2 cellular contexts compared by ENCODE assay signal in genomic region chr22:30730351-30730750, GRCh38.
TF ChIP-seq lines count a peak whose summit lies in the region.

No MANE protein-coding gene starts in this region.

TF ChIP-seq in IMR-90, 13 proteins besides CTCF, POLR2A, EP300 and RAD21:
- TF ChIP-seq MAFK (IDR thresholded peaks at IDR 0.05; ENCODE audit: low read depth, low read length) (no peak), RCOR1 (IDR thresholded peaks at IDR 0.05; ENCODE audit: insufficient replicate concordance, low read length) (no peak), CHD1 (IDR thresholded peaks at IDR 0.05; ENCODE audit: low read depth, low read length) (no peak), FOS (IDR thresholded peaks at IDR 0.05; ENCODE audit: low read depth, low read length) (no peak)

TF ChIP-seq in K562, 482 proteins besides CTCF, POLR2A, EP300 and RAD21:
- TF ChIP-seq ILF3 (IDR thresholded peaks at IDR 0.05; ENCODE audit: borderline replicate concordance) = no peak
TF ChIP-seq in K562: peak in this region for 0.
